In the genomic region with DNA sequence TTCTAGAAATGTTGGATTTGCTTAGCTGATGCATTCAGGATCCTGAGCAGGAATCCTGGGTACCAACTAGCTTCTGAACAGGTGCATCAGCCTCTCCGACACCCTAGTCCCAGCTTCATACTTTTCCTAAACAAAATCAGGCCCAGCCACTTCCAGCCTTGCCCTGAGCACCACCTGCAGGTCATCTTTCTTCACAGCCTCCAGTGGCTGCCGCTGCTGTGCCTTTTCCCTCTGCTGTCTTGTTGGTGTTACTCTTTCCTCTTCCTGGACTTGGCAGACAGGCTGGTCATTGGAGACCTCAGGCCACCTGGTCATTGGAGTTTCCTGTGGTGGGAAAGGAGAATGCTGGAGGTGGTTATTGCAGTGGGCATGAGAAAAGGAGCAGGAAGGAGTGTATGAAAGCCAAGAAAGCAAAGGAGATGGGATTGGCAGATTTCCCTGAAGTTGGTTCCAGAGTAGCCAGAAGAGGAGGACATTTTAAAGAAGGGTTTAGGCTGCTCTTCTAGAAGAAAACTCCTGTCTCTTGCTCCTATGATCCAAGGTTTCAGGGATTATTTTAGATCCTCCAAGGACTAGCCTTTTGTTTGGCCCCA, we compare ENCODE assay signal across 8 cellular contexts. TPM values are rescaled to one million over a fixed set of nuclear protein-coding genes. Genes with fewer than 3 reads are reported as not detected.
A peak's percentile ranks its signal among the peaks of the same experiment; 100 is the strongest.
DNase-seq lines count a peak whose midpoint lies in the region; ATAC-seq and TF ChIP-seq lines count a peak whose summit lies in the region.

No MANE protein-coding gene starts in this region.

- DNase-seq in DMS 273 treated with DMSO at 0.1 percent for 48 hours (lab: John Stamatoyannopoulos, UW) (peak; percentile 9), HPDE6-E6E7 (ENCODE audit: extremely low spot score) (peak; percentile 58), SW480 (ENCODE audit: low spot score) (peak; percentile 49), fibroblast of the conjunctiva (ENCODE audit: low read depth) (peak; percentile 14), pulmonary artery endothelial cell (ENCODE audit: low read depth, low spot score) (peak; percentile 36), putamen (ENCODE audit: low spot score) (no peak), omental fat pad (ENCODE audit: low spot score) (no peak), GM19238 (ENCODE audit: insufficient read length, low spot score) (no peak)

- no peak for TF ChIP-seq CTCF in omental fat pad (IDR thresholded peaks at IDR 0.05)

- ATAC-seq in omental fat pad (ENCODE audit: low FRiP score): no peak

RNA-seq across cellular contexts. Expression of gene NFKB2, which starts 48.2 kb away (rescaled TPM):
- 17.2 and 23.0 TPM in 2 replicates for total RNA-seq in pulmonary artery endothelial cell
- total RNA-seq in omental fat pad: 10 to 100 TPM; 13.7 to 54.4 (median 28.8) TPM

Comparison
In these comparisons a context has a peak if more than half of its experiments do, and no peak if none do; other contexts are left out.
1. DNase-seq: peak in DMS 273 treated with DMSO at 0.1 percent for 48 hours (single experiment), HPDE6-E6E7 (single experiment), SW480 (single experiment), fibroblast of the conjunctiva (single experiment) and pulmonary artery endothelial cell (single experiment); none in putamen (single experiment), omental fat pad (single experiment) and GM19238 (single experiment).